In genomic region chr15:100521907-100522306, GRCh38 we compare ENCODE assay signal across 27 cellular contexts. TPM values are rescaled to one million over a fixed set of nuclear protein-coding genes. Genes with fewer than 3 reads are reported as not detected.
DNase-seq lines count a peak whose midpoint lies in the region; ATAC-seq and TF ChIP-seq lines count a peak whose summit lies in the region.
"Had no signal": no experiment of that assay in that cellular context is flagged by ENCODE, and none has a peak within 500 bp of the region (broad histone marks: within the 10 kb centered on the region; RNA-seq: fewer than 3 reads in every experiment).

No MANE protein-coding gene starts in this region.

- in situ Hi-C loops in G401 (cut with HindIII; ENCODE audit: low sequenced_read_pairs) = no loop called here

- H3K9me3 Mint-ChIP-seq in T-helper 2 cell treated with Interferon-gamma antibody and Interleukin-4, amounts not matched to agents 5 μg/mL and 100 μg/mL, for 36 hours = peaks cover 9% of the 10 kb centered on the region
- H3K9me3 Mint-ChIP-seq: CD4-positive, alpha-beta memory T cell had no signal

- H3K27me3 Mint-ChIP-seq in T-helper 2 cell treated with Interferon-gamma antibody and Interleukin-4, amounts not matched to agents 5 μg/mL and 100 μg/mL, for 36 hours (ENCODE audit: low read depth) = no peaks in the 10 kb centered on the region
- H3K27me3 Mint-ChIP-seq: CD4-positive, alpha-beta memory T cell; CD4-positive, CD25-positive, alpha-beta regulatory T cell; CD8-positive, alpha-beta memory T cell had no signal

- H3K27me3 ChIP-seq in HL-60 (ENCODE audit: insufficient read depth, poor library complexity, severe bottlenecking) = no peaks in the 10 kb centered on the region
- H3K27me3 ChIP-seq in esophagus muscularis mucosa = no peaks in the 10 kb centered on the region
- no peaks in the 10 kb centered on the region for H3K27me3 ChIP-seq in psoas muscle (ENCODE audit: insufficient read depth in 3 of 3, low read length in 2 of 3)
- H3K27me3 ChIP-seq in ovary = no peaks in the 10 kb centered on the region
- H3K27me3 ChIP-seq: BE2C, BLaER1 had no signal

- TF ChIP-seq POLR2A in esophagus muscularis mucosa (IDR thresholded peaks at IDR 0.05; ENCODE audit: low read depth) = no peak
- no peak for TF ChIP-seq POLR2A in ovary (IDR thresholded peaks at IDR 0.05)

- WGBS in esophagus muscularis mucosa = 100% methylated on average over 3 of the region's 3 CpGs
- 35 to 66% (median 38%) methylated on average over 3 of the region's 3 CpGs for WGBS in psoas muscle, 3 donors
- whole genome bisulfite sequencing in ovary, 3 donors = 90 to 97% (median 93%) methylated on average over 3 of the region's 3 CpGs

- TF ChIP-seq CTCF in HL-60 (IDR thresholded peaks at IDR 0.05; ENCODE audit: insufficient read depth, low read length) (no peak), esophagus muscularis mucosa (IDR thresholded peaks at IDR 0.05) (no peak), psoas muscle (IDR thresholded peaks at IDR 0.05) (no peak), ovary (IDR thresholded peaks at IDR 0.05) (no peak)

- H3K4me1 Mint-ChIP-seq in T-helper 2 cell treated with Interferon-gamma antibody and Interleukin-4, amounts not matched to agents 5 μg/mL and 100 μg/mL, for 36 hours (ENCODE audit: low read depth) = peaks cover 19% of the 10 kb centered on the region

- peak; percentile 20 for DNase-seq in G401 (ENCODE audit: low spot score)
- DNase-seq in HL-60 (ENCODE audit: low read depth in 1 of 2, low spot score in 1 of 2) = no peak
- DNase-seq in esophagus muscularis mucosa (ENCODE audit: extremely low spot score) = peak; percentile 45
- no peak for DNase-seq in psoas muscle
- DNase-seq in ovary = no peak
- no peak for DNase-seq in T-helper 2 cell treated with Interferon-gamma antibody and Interleukin-4, amounts not matched to agents 5 μg/mL and 100 μg/mL, for 36 hours (ENCODE audit: low spot score)
- DNase-seq: 8988T; ACHN; BE2C; C1 segment of cervical spinal cord; CD4-positive, alpha-beta memory T cell; CD4-positive, CD25-positive, alpha-beta regulatory T cell; CD8-positive, alpha-beta memory T cell; COR-L47; DMS 273 treated with DMSO at 0.1 percent for 48 hours; DMS153; DMS53; DMS79; DND-41; EL had no signal

- H3K9me3 ChIP-seq in esophagus muscularis mucosa (no peaks in the 10 kb centered on the region), psoas muscle (no peaks in the 10 kb centered on the region), ovary (no peaks in the 10 kb centered on the region)
- H3K9me3 ChIP-seq: BE2C, BLaER1 had no signal

- H3K27ac Mint-ChIP-seq in T-helper 2 cell treated with Interferon-gamma antibody and Interleukin-4, amounts not matched to agents 5 μg/mL and 100 μg/mL, for 36 hours = no peak overlapping the region
- H3K27ac Mint-ChIP-seq: CD4-positive, CD25-positive, alpha-beta regulatory T cell had no signal

- no peak overlapping the region for H3K4me3 Mint-ChIP-seq in T-helper 2 cell treated with Interferon-gamma antibody and Interleukin-4, amounts not matched to agents 5 μg/mL and 100 μg/mL, for 36 hours
- H3K4me3 Mint-ChIP-seq: CD4-positive, CD25-positive, alpha-beta regulatory T cell had no signal

- no peaks in the 10 kb centered on the region for H3K36me3 Mint-ChIP-seq in T-helper 2 cell treated with Interferon-gamma antibody and Interleukin-4, amounts not matched to agents 5 μg/mL and 100 μg/mL, for 36 hours (ENCODE audit: low read depth)
- H3K36me3 Mint-ChIP-seq: CD4-positive, alpha-beta memory T cell; CD4-positive, CD25-positive, alpha-beta regulatory T cell; CD8-positive, alpha-beta memory T cell had no signal

- H3K27ac ChIP-seq in HL-60 (replicated peaks) (peak overlapping the region; percentile 94), esophagus muscularis mucosa (replicated peaks in 1 of 4) (no peak overlapping the region), psoas muscle (peak overlapping the region; percentile 92), ovary (no peak overlapping the region)
- H3K27ac ChIP-seq: BLaER1 had no signal

- H3K4me1 ChIP-seq in esophagus muscularis mucosa (peaks cover 6 to 31% (median 22%) of the 10 kb centered on the region in 4 donors), psoas muscle (peaks cover 39% of the 10 kb centered on the region), ovary (ENCODE audit: insufficient read depth) (peaks cover 2% of the 10 kb centered on the region)
- H3K4me1 ChIP-seq: BE2C had no signal

- H3K4me3 ChIP-seq in HL-60 (replicated peaks; ENCODE audit: insufficient read depth, low read length) = no peak overlapping the region
- H3K4me3 ChIP-seq in esophagus muscularis mucosa = no peak overlapping the region
- no peak overlapping the region for H3K4me3 ChIP-seq in psoas muscle
- H3K4me3 ChIP-seq in ovary = no peak overlapping the region
- H3K4me3 ChIP-seq: BLaER1 had no signal

- intact Hi-C loops in esophagus muscularis mucosa (cut with DNase I) = no loop called here
- intact Hi-C loops in psoas muscle (cut with DNase I) = no loop called here
- intact Hi-C loops in ovary (cut with DNase I) = loop anchor here in 1 of 4 donors (10.0 kb wide), 1 partner anchor 117 kb away; no protein-coding TSS in a partner anchor

- no peaks in the 10 kb centered on the region for H3K36me3 ChIP-seq in esophagus muscularis mucosa
- H3K36me3 ChIP-seq in psoas muscle (ENCODE audit: insufficient read depth in 1 of 2, low read depth in 1 of 2) = no peaks in the 10 kb centered on the region
- H3K36me3 ChIP-seq in ovary = no peaks in the 10 kb centered on the region
- H3K36me3 ChIP-seq: BE2C, BLaER1 had no signal

- TF ChIP-seq EP300 in esophagus muscularis mucosa (IDR thresholded peaks at IDR 0.05) (no peak), ovary (IDR thresholded peaks at IDR 0.05) (no peak)

- peak; percentile 37 to 61 (median 56) for ATAC-seq in psoas muscle
- ATAC-seq in HG03095 (IDR thresholded peaks at IDR 0.05; ENCODE audit: unreplicated experiment) = no peak
- no peak for ATAC-seq in GM21528 (IDR thresholded peaks at IDR 0.05; ENCODE audit: low FRiP score, unreplicated experiment)

RNA-seq across cellular contexts. Expression of gene CERS3, which starts 6.8 kb away (rescaled TPM):
- not detected in 2 replicates for total RNA-seq in G401 (2014; rRNA removed; shearing (Covaris generic))
- total RNA-seq in esophagus muscularis mucosa (under 1 TPM in 1 of 4 donors, not detected in 3; 0.11 TPM), psoas muscle (under 1 TPM in 2 of 4 donors, not detected in 2; 0.28 to 0.49 TPM), ovary (under 1 TPM in 4 of 7 donors, not detected in 3; 0.11 to 0.48 (median 0.18) TPM)
- polyA plus RNA-seq in psoas muscle (under 1 TPM; 0.05 to 0.15 (median 0.08) TPM), ovary (under 1 TPM in 1 of 2 donors, not detected in 1; 0.02 TPM)
- total RNA-seq: A673, Daoy had no signal
- polyA plus RNA-seq: AG04450; CD14-positive monocyte; CD8-positive, alpha-beta memory T cell had no signal

Comparison
In these comparisons a context has a peak if more than half of its experiments do, and no peak if none do; other contexts are left out.
1. DNase-seq: peak in G401 (single experiment) and esophagus muscularis mucosa (single experiment); none in HL-60 (0 of 2), psoas muscle (0 of 2), ovary (0 of 5) and T-helper 2 cell treated with Interferon-gamma antibody and Interleukin-4, amounts not matched to agents 5 μg/mL and 100 μg/mL, for 36 hours (single experiment).
2. H3K27ac ChIP-seq: peak in HL-60 (single experiment) and psoas muscle (single experiment); none in esophagus muscularis mucosa (0 of 4) and ovary (0 of 2).
3. ATAC-seq: peak in psoas muscle (4 of 4); none in HG03095 (single experiment) and GM21528 (single experiment).